In the genomic region with DNA sequence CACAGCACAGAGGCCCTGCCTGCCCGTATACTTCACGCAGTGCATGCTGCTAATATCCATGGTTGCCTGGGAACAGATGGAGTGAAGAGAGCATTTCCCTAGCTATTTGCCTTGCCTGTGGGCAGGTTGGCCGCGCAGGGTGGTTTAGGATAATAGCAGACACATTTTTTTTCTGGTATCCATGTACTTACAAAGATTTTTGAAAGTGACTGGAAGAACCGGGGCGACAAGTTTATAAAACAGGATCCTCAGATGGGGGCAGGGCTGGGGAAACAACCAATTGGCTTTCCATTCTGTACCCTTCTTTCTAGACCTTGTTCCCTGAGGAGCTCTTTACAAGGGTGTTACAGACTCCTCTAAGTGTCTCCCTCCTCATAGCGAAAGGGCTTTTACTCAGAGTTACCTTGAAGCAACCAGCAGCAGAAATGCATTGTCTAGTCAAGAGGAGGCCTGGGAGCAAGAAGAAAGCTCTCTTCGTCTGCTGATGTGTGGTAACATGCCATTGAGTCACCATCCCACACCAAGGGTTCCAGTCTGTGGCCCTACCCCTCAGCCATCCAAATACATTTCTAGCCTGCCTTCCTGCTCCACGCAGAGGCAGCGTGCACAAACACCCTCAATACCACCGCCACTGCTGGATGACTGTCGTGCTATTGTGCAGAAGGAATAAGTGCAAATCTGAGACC, we compare ENCODE assay signal across 16 cellular contexts. TPM values are rescaled to one million over a fixed set of nuclear protein-coding genes. Genes with fewer than 3 reads are reported as not detected.
DNase-seq lines count a peak whose midpoint lies in the region; ATAC-seq and TF ChIP-seq lines count a peak whose summit lies in the region.
"Had no signal": no experiment of that assay in that cellular context is flagged by ENCODE, and none has a peak within 500 bp of the region (broad histone marks: within the 10 kb centered on the region; RNA-seq: fewer than 3 reads in every experiment).

No MANE protein-coding gene starts in this region.

- H3K79me2 ChIP-seq in PC-3 (ENCODE audit: low read length) = no peaks in the 10 kb centered on the region

- POLR2A ChIA-PET in PC-3 (lab: Charles Lee; ENCODE audit: unreplicated experiment) = no interaction called here

- no peaks in the 10 kb centered on the region for H3K9me3 ChIP-seq in PC-3 (ENCODE audit: low read length)
- H3K9me3 ChIP-seq in thyroid gland = no peaks in the 10 kb centered on the region
- no peaks in the 10 kb centered on the region for H3K9me3 ChIP-seq in vagina
- H3K9me3 ChIP-seq: A549, left ventricle myocardium inferior had no signal

- H3K4me2 ChIP-seq in PC-3 (ENCODE audit: low read length) = peak overlapping the region; percentile 84
- H3K4me2 ChIP-seq: A549 had no signal

- no peak for TF ChIP-seq CTCF in PC-3 (conservative IDR thresholded peaks at IDR 0.05; ENCODE audit: low read depth, low read length)
- TF ChIP-seq CTCF in thyroid gland (IDR thresholded peaks at IDR 0.05) = no peak
- TF ChIP-seq CTCF in vagina (IDR thresholded peaks at IDR 0.05) = no peak

- no TSS peak for BruUV-seq in PC-3 (replicated peaks; lab: Mats Ljungman, UMichigan)

- intact Hi-C loops in PC-3 (cut with micrococcal nuclease) (loop anchor here (10.0 kb wide), 1 partner anchor 339 kb away; a partner anchor contains a TSS), thyroid gland (cut with DNase I) (loop anchor here (5.0 to 10.0 kb wide), 2 partner anchors 246 to 399 kb away; no protein-coding TSS in a partner anchor), vagina (cut with DNase I) (loop anchor here (5.0 kb wide), 1 partner anchor 246 kb away; no protein-coding TSS in a partner anchor)

- DNase-seq in NCI-H187 (lab: John Stamatoyannopoulos, UW) (peak; percentile 23 to 29), NCI-H187 treated with DMSO at 0.1 percent for 48 hours (lab: John Stamatoyannopoulos, UW) (no peak), PC-3 (peak; percentile 71), islet precursor cell (peak; percentile 91), thyroid gland (peak; percentile 80 to 81), iPS-NIHi11 (ENCODE audit: low spot score) (no peak), vagina (ENCODE audit: extremely low spot score in 2 of 2) (no peak), glomerular visceral epithelial cell (ENCODE audit: extremely low spot score) (no peak)
- DNase-seq: activated CD4-positive, alpha-beta T cell treated with anti-CD3 and anti-CD28 coated beads, Interleukin-2, amount 50 U/mL, for 48 hours; activated naive CD4-positive, alpha-beta T cell treated with anti-CD3 and anti-CD28 coated beads, Interleukin-2, amount 10 ng/mL, durations not matched to agents 7 days and 5 days; foreskin fibroblast; HCEC 1CT; IMR-90; left ventricle myocardium inferior; T-helper 1 cell had no signal

- H2AFZ ChIP-seq in PC-3 (ENCODE audit: low read length) = peak overlapping the region; percentile 37; the same call in 1 of the 2 replicates

- CTCF ChIA-PET in PC-3 (lab: Charles Lee) = no interaction called here

- no peaks in the 10 kb centered on the region for H3K9me2 ChIP-seq in PC-3 (replicated peaks; ENCODE audit: low read length)

- H3F3A ChIP-seq in PC-3 (ENCODE audit: low read length, unreplicated experiment) = no peaks in the 10 kb centered on the region

- peak overlapping the region; percentile 16; the same call in 1 of the 2 replicates for H3K4me3 ChIP-seq in PC-3 (ENCODE audit: low read length)
- H3K4me3 ChIP-seq in thyroid gland (replicated peaks in 1 of 3) = no peak overlapping the region
- H3K4me3 ChIP-seq in vagina = no peak overlapping the region
- H3K4me3 ChIP-seq: A549, left ventricle myocardium inferior had no signal

- 44 to 55% methylated on average over 12 of the region's 12 CpGs for WGBS in thyroid gland, 2 donors

- H3K36me3 ChIP-seq in PC-3 (ENCODE audit: low read depth, low read length) (no peaks in the 10 kb centered on the region), thyroid gland (no peaks in the 10 kb centered on the region), vagina (no peaks in the 10 kb centered on the region)
- H3K36me3 ChIP-seq: left ventricle myocardium inferior had no signal

- peak overlapping the region; percentile 54 for H3K9ac ChIP-seq in PC-3 (ENCODE audit: low read length)

- H3K27me3 ChIP-seq in PC-3 (ENCODE audit: low read length) (no peaks in the 10 kb centered on the region), thyroid gland (no peaks in the 10 kb centered on the region), vagina (no peaks in the 10 kb centered on the region)

- H3K4me1 ChIP-seq in PC-3 (ENCODE audit: insufficient read depth, low read length) = peaks cover 67% of the 10 kb centered on the region
- H3K4me1 ChIP-seq in thyroid gland = peaks cover 25 to 35% of the 10 kb centered on the region in 2 donors
- H3K4me1 ChIP-seq in vagina = peaks cover 54% of the 10 kb centered on the region

- peak overlapping the region; percentile 84 for H3K27ac ChIP-seq in PC-3 (ENCODE audit: low read length)
- peak overlapping the region; percentile 42 to 75 (median 65) for H3K27ac ChIP-seq in thyroid gland
- H3K27ac ChIP-seq in vagina = no peak overlapping the region
- H3K27ac ChIP-seq: A549, left ventricle myocardium inferior had no signal

- ATAC-seq in PC-3 = no peak
- ATAC-seq: A549 had no signal

- TF ChIP-seq POLR2A in thyroid gland (IDR thresholded peaks at IDR 0.05) (no peak), vagina (IDR thresholded peaks at IDR 0.05) (no peak)

- no peaks in the 10 kb centered on the region for H4K20me1 ChIP-seq in PC-3 (ENCODE audit: low read length)

RNA-seq across cellular contexts. Expression of a gene that starts 31.5 kb away (rescaled TPM):
- 5.4 and 6.3 TPM in 2 replicates for total RNA-seq in PC-3 (2014; rRNA removed)
- total RNA-seq in thyroid gland = 10 to 100 TPM; 32.0 to 86.3 (median 44.0) TPM
- 44.2 TPM for total RNA-seq in vagina

Comparison
In these comparisons a context has a peak if more than half of its experiments do, and no peak if none do; other contexts are left out.
1. DNase-seq: peak in NCI-H187 (2 of 2), PC-3 (single experiment), islet precursor cell (single experiment) and thyroid gland (2 of 2); none in NCI-H187 treated with DMSO at 0.1 percent for 48 hours (single experiment), iPS-NIHi11 (single experiment), vagina (0 of 2) and glomerular visceral epithelial cell (single experiment).